ENCODE assay signal across 22 cellular contexts in genomic region chr18:9941108-9941507, GRCh38. TPM values are rescaled to one million over a fixed set of nuclear protein-coding genes. Genes with fewer than 3 reads are reported as not detected.
"Had no signal": no experiment of that assay in that cellular context is flagged by ENCODE, and none has a peak within 500 bp of the region (broad histone marks: within the 10 kb centered on the region; RNA-seq: fewer than 3 reads in every experiment).

No MANE protein-coding gene starts in this region.

- H3K27ac ChIP-seq: heart left ventricle, stomach had no signal

- FAIRE-seq: endothelial cell of umbilical vein, islet of Langerhans had no signal

- H3K27ac Mint-ChIP-seq: endodermal cell had no signal

- ATAC-seq: heart left ventricle, left lobe of liver, natural killer cell, right cardiac atrium had no signal

- H3K27me3 ChIP-seq: heart left ventricle, stomach had no signal

- H3K9me3 ChIP-seq: heart left ventricle, stomach had no signal

- H3K4me3 Mint-ChIP-seq: endodermal cell, natural killer cell, neural crest cell had no signal

- H3K9me3 Mint-ChIP-seq: endodermal cell, natural killer cell, neural crest cell had no signal

- H3K4me1 Mint-ChIP-seq: neural crest cell had no signal

- H3K4me3 ChIP-seq: heart left ventricle, stomach had no signal

- DNase-seq: dermis blood vessel endothelial cell; effector CD4-positive, alpha-beta T cell; endodermal cell; foreskin melanocyte; heart left ventricle; hippocampal formation; mammary epithelial cell; natural killer cell; right cardiac atrium; small intestine; stimulated activated CD4-positive, alpha-beta T cell treated with anti-CD3 and anti-CD28 coated beads, Interleukin-12 subunit alpha, Interleukin-12 subunit beta, amount 100 ng/mL, for 4 hours; stimulated activated naive CD4-positive, alpha-beta T cell; stomach; trophoblast cell had no signal

RNA-seq across cellular contexts. Expression of gene TXNDC2, which starts 55.3 kb away (rescaled TPM):
- total RNA-seq: dermis blood vessel endothelial cell, endodermal cell, endothelial cell of umbilical vein, glomerular endothelial cell, heart left ventricle, left lobe of liver, mammary epithelial cell, mucosa of gallbladder, myocyte, natural killer cell, neural crest cell, urinary bladder had no signal
- polyA plus RNA-seq: right cardiac atrium, stomach had no signal
